ENCODE assay signal across 8 cellular contexts in the genomic region with DNA sequence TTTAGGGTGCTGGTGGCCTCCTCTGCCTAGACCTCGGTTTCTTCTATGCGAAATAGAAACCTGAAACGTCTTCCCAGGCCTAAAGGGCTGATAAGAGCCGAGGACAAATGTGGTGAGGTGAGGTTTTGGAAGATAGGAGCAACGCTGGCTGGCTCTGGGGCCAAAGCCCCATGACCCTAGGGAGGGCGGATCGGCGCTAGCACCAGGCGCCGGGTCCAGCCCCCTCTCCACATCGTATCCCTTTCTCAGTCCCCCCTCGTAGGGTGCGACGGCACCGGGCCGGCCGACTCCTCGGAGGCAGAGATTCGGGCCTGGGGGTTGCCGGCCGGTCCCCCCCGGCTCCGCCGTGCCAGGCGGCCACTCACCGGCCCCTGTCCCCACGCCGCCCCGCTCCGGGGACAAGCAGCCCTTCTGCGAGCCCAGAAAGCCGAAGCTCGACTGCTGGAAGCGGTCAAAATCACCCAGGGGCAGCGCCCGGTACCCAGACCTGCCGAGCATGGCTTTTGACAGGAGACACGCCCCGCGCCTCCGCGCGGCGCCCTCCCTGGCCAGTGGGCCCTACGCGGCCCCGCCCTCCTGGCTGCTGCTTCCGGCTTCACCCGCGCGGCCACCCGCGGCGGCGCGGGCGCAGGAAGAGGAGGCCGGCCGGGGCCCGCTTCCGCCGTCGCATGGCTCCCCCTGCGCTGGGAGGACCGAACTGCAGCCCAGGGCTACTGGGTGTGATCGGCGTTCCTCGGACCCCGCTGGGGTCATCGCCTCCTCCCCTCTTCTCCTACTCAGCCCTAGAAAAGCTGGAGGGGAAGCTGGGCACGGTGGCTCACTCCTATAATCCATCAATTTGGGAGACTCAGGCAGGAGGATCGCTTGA. TPM values are rescaled to one million over a fixed set of nuclear protein-coding genes. Genes with fewer than 3 reads are reported as not detected.
DNase-seq lines count a peak whose midpoint lies in the region; ATAC-seq and TF ChIP-seq lines count a peak whose summit lies in the region.

A gene with protein sequence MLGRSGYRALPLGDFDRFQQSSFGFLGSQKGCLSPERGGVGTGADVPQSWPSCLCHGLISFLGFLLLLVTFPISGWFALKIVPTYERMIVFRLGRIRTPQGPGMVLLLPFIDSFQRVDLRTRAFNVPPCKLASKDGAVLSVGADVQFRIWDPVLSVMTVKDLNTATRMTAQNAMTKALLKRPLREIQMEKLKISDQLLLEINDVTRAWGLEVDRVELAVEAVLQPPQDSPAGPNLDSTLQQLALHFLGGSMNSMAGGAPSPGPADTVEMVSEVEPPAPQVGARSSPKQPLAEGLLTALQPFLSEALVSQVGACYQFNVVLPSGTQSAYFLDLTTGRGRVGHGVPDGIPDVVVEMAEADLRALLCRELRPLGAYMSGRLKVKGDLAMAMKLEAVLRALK (minus strand): TSS at position 570 of the 868 bp plus-strand sequence. CDS start 72 bp downstream, at position 498.

- under 1% methylated on average over 72 of the region's 72 CpGs for WGBS in liver

- TF ChIP-seq CTCF in C4-2B (conservative IDR thresholded peaks at IDR 0.05) (peak; percentile 97), liver (IDR thresholded peaks at IDR 0.05; ENCODE audit: low read depth, low read length, missing input control) (peak; percentile 96)

- H3K36me3 ChIP-seq in liver (ENCODE audit: control insufficient read depth in 4 of 4, insufficient read depth in 3 of 4, low read depth in 1 of 4, low read length in 3 of 4): peaks cover 0 to 4% (median 0%) of the 10 kb centered on the region in 4 donors

- H3K4me3 ChIP-seq in liver (ENCODE audit: low read depth in 1 of 3, low read length in 3 of 3): peak within 1 kb of the TSS; percentile 77 to 86 (median 79)

- peak within 1 kb of the TSS; percentile 16 to 48 for H3K9ac ChIP-seq in liver (ENCODE audit: low read depth in 1 of 2, low read length in 2 of 2)

- ATAC-seq in GM19324 (IDR thresholded peaks at IDR 0.05; ENCODE audit: low FRiP score, unreplicated experiment) (peak; percentile 85), HG03460 (IDR thresholded peaks at IDR 0.05; ENCODE audit: unreplicated experiment) (peak; percentile 62)

- H3K9me3 ChIP-seq in liver (ENCODE audit: control insufficient read depth in 4 of 4, low read length in 3 of 4): no peaks in the 10 kb centered on the region

- H3K4me1 ChIP-seq in liver (ENCODE audit: control insufficient read depth in 4 of 4, insufficient read depth in 4 of 4, low read length in 3 of 4): peaks cover 9 to 43% (median 32%) of the 10 kb centered on the region in 4 donors

- no peaks in the 10 kb centered on the region for H3K27me3 ChIP-seq in liver (ENCODE audit: control insufficient read depth in 4 of 4, insufficient read depth in 4 of 4, low read length in 3 of 4)

- TF ChIP-seq RAD21 in liver (IDR thresholded peaks at IDR 0.05): no peak

- peak; percentile 93 for DNase-seq in NCI-H748 (lab: John Stamatoyannopoulos, UW; ENCODE audit: unreplicated experiment)
- DNase-seq in activated CD4-positive, alpha-beta T cell treated with anti-CD3 and anti-CD28 coated beads, Interleukin-2, amount 50 U/mL, for 4 hours: peak; percentile 90 to 94
- peak; percentile 83 to 94 for DNase-seq in dermis microvascular lymphatic vessel endothelial cell (ENCODE audit: low read depth in 2 of 2)
- DNase-seq in stimulated activated CD4-positive, alpha-beta T cell treated with anti-CD3 and anti-CD28 coated beads, Interleukin-4, amount 100 ng/mL, for 1 hour: peak; percentile 98

- peak within 1 kb of the TSS; percentile 65 for H3K27ac ChIP-seq in C4-2B
- peak within 1 kb of the TSS; percentile 28 to 72 for H3K27ac ChIP-seq in liver (ENCODE audit: low read depth in 1 of 2, low read length in 2 of 2)

TF ChIP-seq in liver, 16 proteins besides CTCF, POLR2A, EP300 and RAD21:
- peak; percentile 27 to 86 for TF ChIP-seq GABPA (IDR thresholded peaks at IDR 0.05 in 1 of 2, conservative IDR thresholded peaks at IDR 0.05 in 1 of 2)
- TF ChIP-seq EGR1 (IDR thresholded peaks at IDR 0.05; ENCODE audit: low read depth in 2 of 2): peak in 1 of 2 donors; percentile 13
- no peak for TF ChIP-seq FOXA1 (IDR thresholded peaks at IDR 0.05)

RNA-seq across cellular contexts. Expression of the gene that starts here (rescaled TPM):
- total RNA-seq in dermis microvascular lymphatic vessel endothelial cell (8.6 and 13.7 TPM in 2 replicates), liver (1 to 10 TPM; 5.6 to 7.1 TPM)
- polyA plus RNA-seq in liver: 1 to 10 TPM; 5.4 to 9.4 TPM

Comparison
In these comparisons a context has a peak if more than half of its experiments do, and no peak if none do; other contexts are left out.
1. Peak in every context shown above with its lines: DNase-seq, ATAC-seq, H3K4me3 ChIP-seq and H3K27ac ChIP-seq.